Comparison of ENCODE assay signal across 8 cellular contexts in the genomic region with DNA sequence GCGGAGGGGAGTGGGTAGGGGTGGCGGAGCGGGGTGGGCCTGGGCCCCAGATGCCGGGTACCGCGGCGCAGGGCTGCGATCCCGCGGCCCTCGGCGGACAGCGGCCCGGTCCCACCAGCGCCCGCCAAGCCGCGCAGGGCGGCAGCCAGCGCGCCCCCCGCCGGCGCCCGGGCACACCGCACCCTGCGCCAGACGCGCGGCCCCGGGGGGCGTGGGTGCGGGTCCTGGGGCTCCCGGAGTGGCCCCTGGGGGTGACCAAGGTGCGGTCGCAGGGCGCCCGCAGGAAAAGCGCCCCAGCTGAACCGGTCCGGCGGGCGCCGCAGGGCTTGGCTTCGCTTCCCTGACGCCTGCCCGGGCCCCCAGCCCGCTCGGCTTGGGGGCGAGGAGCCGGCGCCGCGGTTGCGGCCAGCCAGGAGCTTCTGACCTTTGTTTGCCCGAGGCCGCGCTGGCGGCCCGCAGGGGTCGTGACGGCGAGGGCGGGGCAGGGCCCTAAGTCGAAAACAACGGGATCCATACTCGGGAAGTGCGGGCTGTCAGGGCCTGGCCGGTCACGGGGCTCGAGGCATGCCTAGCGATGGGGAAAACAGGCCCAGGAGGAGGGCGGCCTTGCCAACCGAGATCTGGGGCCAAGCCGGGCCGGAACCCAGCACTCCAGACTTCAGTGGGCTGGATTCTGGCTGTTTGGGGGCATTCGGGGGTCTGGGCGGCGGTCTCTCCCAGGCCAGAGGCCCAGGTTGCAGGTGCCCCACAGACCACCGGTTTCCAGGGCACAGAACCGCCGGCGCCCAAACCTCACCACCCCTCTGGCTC. TPM values are rescaled to one million over a fixed set of nuclear protein-coding genes. Genes with fewer than 3 reads are reported as not detected.
DNase-seq lines count a peak whose midpoint lies in the region; TF ChIP-seq lines count a peak whose summit lies in the region.

No MANE protein-coding gene starts in this region.

- peak overlapping the region; percentile 41 for H3K4me3 Mint-ChIP-seq in activated T-cell treated with anti-CD3 and anti-CD28 coated beads, Interleukin-2, amount 50 U/mL, for 24 hours
- peak overlapping the region in 2 of 3 experiments; percentile 25 to 29 for H3K4me3 Mint-ChIP-seq in nephron

- H3F3A ChIP-seq in PC-9 (ENCODE audit: insufficient read depth, low read depth) = peaks cover 38% of the 10 kb centered on the region

- no peaks in the 10 kb centered on the region for H3K9me3 Mint-ChIP-seq in activated T-cell treated with anti-CD3 and anti-CD28 coated beads, Interleukin-2, amount 50 U/mL, for 24 hours
- H3K9me3 Mint-ChIP-seq in nephron = no peaks in the 10 kb centered on the region

- POLR2A ChIA-PET in PC-9 (lab: Charles Lee; ENCODE audit: unreplicated experiment) = interaction anchor here (0.6 kb wide), 1 partner anchor 109 kb away, joined by 3 read pairs; the partner anchor contains the start of gene CCDC85B

- 0 out of 2 replicates have a peak, but pooled peaks cover 3% of the 10 kb centered on the region for H3K36me3 ChIP-seq in PC-9 (ENCODE audit: low read depth)

- H3K4me3 ChIP-seq in HFF-Myc (replicated peaks; ENCODE audit: low read depth, low read length) (0 out of 2 replicates have a peak overlapping the region, but pooled peaks have one; percentile 19), PC-9 (peak overlapping the region; percentile 58; the same call in 1 of the 2 replicates)

- no peaks in the 10 kb centered on the region for H3K27me3 ChIP-seq in PC-9 (ENCODE audit: insufficient read depth, low read depth)

- peak overlapping the region; percentile 79 for H3K4me2 ChIP-seq in PC-9

- DNase-seq in activated T-cell treated with anti-CD3 and anti-CD28 coated beads, Interleukin-2, amount 50 U/mL, for 24 hours = no peak
- DNase-seq in activated T-cell treated with anti-CD3 and anti-CD28 coated beads for 4 hours (no peak), HFF-Myc (ENCODE audit: extremely low read depth, low read depth) (no peak), PC-9 (peak in 1 of 2 experiments; percentile 46), erythroblast (lab: John Stamatoyannopoulos, UW) (peak; percentile 73 to 78), NAMALWA (ENCODE audit: low spot score) (no peak), occipital lobe (lab: John Stamatoyannopoulos, UW) (no peak)

- H3K4me1 ChIP-seq in PC-9 (replicated peaks; ENCODE audit: insufficient read depth) = peaks cover 21% of the 10 kb centered on the region

- intact Hi-C loops in PC-9 (cut with micrococcal nuclease; ENCODE audit: unreplicated experiment) = loop anchor here (10.0 kb wide), 1 partner anchor 287 kb away; the partner anchor contains the start of gene MALAT1

- no peak overlapping the region for H3K27ac ChIP-seq in PC-9

- TF ChIP-seq CTCF in HFF-Myc (IDR thresholded peaks at IDR 0.05; ENCODE audit: low read depth, low read length, missing control alignments) (no peak), PC-9 (conservative IDR thresholded peaks at IDR 0.05) (no peak; the same call in 1 of the 2 replicates), nephron (IDR thresholded peaks at IDR 0.05; ENCODE audit: unreplicated experiment in 3 of 3) (peak in 2 of 3 experiments; percentile 31 to 34)

- H3K9me2 ChIP-seq in PC-9 (ENCODE audit: insufficient read depth) = no peaks in the 10 kb centered on the region

- CTCF ChIA-PET in PC-9 (lab: Charles Lee) = interaction anchor here (0.6 to 2.5 kb wide), 4 partner anchors 7 to 69 kb away, joined by 3 to 22 read pairs (median 6); partner anchors contain the start of gene KAT5

- TF ChIP-seq POLR2A in erythroblast (IDR thresholded peaks at IDR 0.05; ENCODE audit: low read length) = no peak

- peaks cover 22% of the 10 kb centered on the region for H3K27me3 Mint-ChIP-seq in activated T-cell treated with anti-CD3 and anti-CD28 coated beads, Interleukin-2, amount 50 U/mL, for 24 hours
- H3K27me3 Mint-ChIP-seq in nephron (ENCODE audit: low read depth) = peaks cover 46% of the 10 kb centered on the region

- no peak overlapping the region for H3K27ac Mint-ChIP-seq in activated T-cell treated with anti-CD3 and anti-CD28 coated beads, Interleukin-2, amount 50 U/mL, for 24 hours
- H3K27ac Mint-ChIP-seq in nephron = no peak overlapping the region

- BruUV-seq in PC-9 (replicated peaks; lab: Mats Ljungman, UMichigan) = no TSS peak

- peaks cover 33% of the 10 kb centered on the region for H3K4me1 Mint-ChIP-seq in activated T-cell treated with anti-CD3 and anti-CD28 coated beads, Interleukin-2, amount 50 U/mL, for 24 hours (ENCODE audit: low read depth)
- peaks cover 5% of the 10 kb centered on the region for H3K4me1 Mint-ChIP-seq in nephron

- H4K20me1 ChIP-seq in PC-9 (ENCODE audit: insufficient read depth) = no peaks in the 10 kb centered on the region; the same call in 1 of the 2 replicates

- H3K36me3 Mint-ChIP-seq in activated T-cell treated with anti-CD3 and anti-CD28 coated beads, Interleukin-2, amount 50 U/mL, for 24 hours (ENCODE audit: low read depth) = peaks cover 33% of the 10 kb centered on the region
- no peaks in the 10 kb centered on the region for H3K36me3 Mint-ChIP-seq in nephron (ENCODE audit: low read depth)

- H2AFZ ChIP-seq in PC-9 = peak overlapping the region; percentile 54

- H3K79me2 ChIP-seq in PC-9 (ENCODE audit: low read depth) = peaks cover 13% of the 10 kb centered on the region

- no peaks in the 10 kb centered on the region for H3K9me3 ChIP-seq in PC-9 (ENCODE audit: insufficient read depth, low read depth)

RNA-seq across cellular contexts. Expression of gene AP5B1, which starts 0.6 kb away (rescaled TPM):
- 20.8 and 28.0 TPM in 2 replicates for total RNA-seq in PC-9 (2021)
- 4.7 TPM for total RNA-seq in occipital lobe

RNA-seq across cellular contexts. Expression of gene OVOL1, which starts 5.5 kb away (rescaled TPM):
- total RNA-seq in PC-9 (2021) (10.2 and 10.5 TPM in 2 replicates), occipital lobe (not detected)

RNA-seq across cellular contexts. Expression of gene SNX32, which starts 52.4 kb away (rescaled TPM):
- not detected in 2 replicates for total RNA-seq in PC-9 (2021)
- 7.3 TPM for total RNA-seq in occipital lobe

Comparison
In these comparisons a context has a peak if more than half of its experiments do, and no peak if none do; other contexts are left out.
1. DNase-seq: peak in erythroblast (2 of 2); none in activated T-cell treated with anti-CD3 and anti-CD28 coated beads, Interleukin-2, amount 50 U/mL, for 24 hours (single experiment), activated T-cell treated with anti-CD3 and anti-CD28 coated beads for 4 hours (single experiment), HFF-Myc (single experiment), NAMALWA (single experiment) and occipital lobe (single experiment).
2. CTCF ChIP-seq: peak in nephron (2 of 3); none in HFF-Myc (single experiment) and PC-9 (single experiment).
3. RNA of gene OVOL1, which starts 5.5 kb away (total RNA-seq): 10.2 to 10.5 TPM in PC-9; not detected in occipital lobe (single experiment); every median in the first group is over 10 times any median in the second.